ENCODE assay signal across 16 cellular contexts in the genomic region with DNA sequence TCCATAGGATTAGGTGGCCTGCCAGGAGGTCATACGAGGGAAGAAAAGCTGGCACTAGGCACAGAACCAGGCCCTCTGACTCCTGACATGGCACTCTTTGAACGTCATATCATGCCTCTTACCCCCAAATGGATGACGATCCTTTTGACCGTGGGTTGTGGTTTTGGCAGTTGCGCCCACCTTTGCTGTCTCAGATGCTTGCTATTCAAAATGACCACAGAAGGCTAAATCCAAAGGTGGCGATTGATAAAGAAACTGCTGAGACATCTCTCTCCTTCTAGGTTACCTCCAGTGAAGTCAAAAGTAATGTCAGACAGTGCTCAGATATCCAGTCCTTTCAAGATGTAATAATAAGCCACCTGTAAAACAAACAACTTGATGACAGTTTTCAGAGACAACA.
DNase-seq lines count a peak whose midpoint lies in the region; ATAC-seq and TF ChIP-seq lines count a peak whose summit lies in the region.
"Had no signal": no experiment of that assay in that cellular context is flagged by ENCODE, and none has a peak within 500 bp of the region (broad histone marks: within the 10 kb centered on the region; RNA-seq: fewer than 3 reads in every experiment).

No MANE protein-coding gene starts in this region.

- no peaks in the 10 kb centered on the region for H3K27me3 ChIP-seq in PC-3 (ENCODE audit: low read length)
- H3K27me3 ChIP-seq: body of pancreas had no signal

- peak; percentile 34 for ATAC-seq in HG02798 (IDR thresholded peaks at IDR 0.05; ENCODE audit: poor library complexity, unreplicated experiment)
- ATAC-seq in PC-3, result no peak
- ATAC-seq in GM21526 (IDR thresholded peaks at IDR 0.05; ENCODE audit: low FRiP score, unreplicated experiment), result no peak
- ATAC-seq: stimulated activated naive B cell treated with anti-CD40 and anti-IgM and Interleukin-4, amounts not matched to agents 10 μg/mL and 1 μg/mL and 100 μg/mL, for 72 hours had no signal

- intact Hi-C loops in PC-3 (cut with micrococcal nuclease), result no loop called here

- H3K4me2 ChIP-seq in PC-3 (ENCODE audit: low read length), result 0 out of 2 replicates have a peak overlapping the region, but pooled peaks have one; percentile 23

- no peak overlapping the region for H2AFZ ChIP-seq in PC-3 (ENCODE audit: low read length)

- peak overlapping the region; percentile 88 for H3K27ac ChIP-seq in PC-3 (ENCODE audit: low read length)
- H3K27ac ChIP-seq: body of pancreas, left ventricle myocardium inferior had no signal

- peak; percentile 34 for DNase-seq in stimulated activated CD4-positive, alpha-beta T cell treated with anti-CD3 and anti-CD28 coated beads, Interleukin-1b, Interleukin-23, amount 100 ng/mL, for 48 hours
- no peak for DNase-seq in stimulated activated CD4-positive, alpha-beta T cell treated with anti-CD3 and anti-CD28 coated beads, Interleukin-12 subunit alpha, Interleukin-12 subunit beta, amount 100 ng/mL, for 4 hours
- peak; percentile 35 for DNase-seq in PC-3
- no peak for DNase-seq in EL
- no peak for DNase-seq in mesenteric fat pad (ENCODE audit: low spot score)
- no peak for DNase-seq in NCI-H524 treated with DMSO at 0.1 percent for 48 hours (lab: John Stamatoyannopoulos, UW)
- DNase-seq: endodermal cell; head of caudate nucleus; left ventricle myocardium inferior; NCI-H1105; NCI-H446 treated with DMSO at 0.1 percent for 48 hours; stimulated activated naive B cell treated with anti-CD40 and anti-IgM and Interleukin-4, amounts not matched to agents 10 μg/mL and 1 μg/mL and 100 μg/mL, for 72 hours; T-helper 9 cell had no signal

- BruUV-seq in PC-3 (replicated peaks; lab: Mats Ljungman, UMichigan), result no TSS peak

- H3K9ac ChIP-seq in PC-3 (ENCODE audit: low read length), result peak overlapping the region; percentile 60

- H3K9me3 ChIP-seq in PC-3 (ENCODE audit: low read length), result no peaks in the 10 kb centered on the region
- H3K9me3 ChIP-seq: body of pancreas, left ventricle myocardium inferior had no signal

- no peak overlapping the region for H3K4me3 ChIP-seq in PC-3 (ENCODE audit: low read length)
- H3K4me3 ChIP-seq: body of pancreas, left ventricle myocardium inferior had no signal

- TF ChIP-seq CTCF in PC-3 (conservative IDR thresholded peaks at IDR 0.05; ENCODE audit: low read depth, low read length), result no peak

- no peaks in the 10 kb centered on the region for H3K36me3 ChIP-seq in PC-3 (ENCODE audit: low read depth, low read length)
- H3K36me3 ChIP-seq: left ventricle myocardium inferior had no signal

- no peaks in the 10 kb centered on the region for H3F3A ChIP-seq in PC-3 (ENCODE audit: low read length, unreplicated experiment)

- H3K4me1 ChIP-seq in PC-3 (ENCODE audit: insufficient read depth, low read length), result peaks cover 23% of the 10 kb centered on the region
- H3K4me1 ChIP-seq: left ventricle myocardium inferior had no signal

- CTCF ChIA-PET in PC-3 (lab: Charles Lee), result no interaction called here

- no peaks in the 10 kb centered on the region for H3K9me2 ChIP-seq in PC-3 (replicated peaks; ENCODE audit: low read length)

- H4K20me1 ChIP-seq in PC-3 (ENCODE audit: low read length), result no peaks in the 10 kb centered on the region

- H3K79me2 ChIP-seq in PC-3 (ENCODE audit: low read length), result no peaks in the 10 kb centered on the region

- POLR2A ChIA-PET in PC-3 (lab: Charles Lee; ENCODE audit: unreplicated experiment), result no interaction called here

Comparison
In these comparisons a context has a peak if more than half of its experiments do, and no peak if none do; other contexts are left out.
1. DNase-seq: peak in stimulated activated CD4-positive, alpha-beta T cell treated with anti-CD3 and anti-CD28 coated beads, Interleukin-1b, Interleukin-23, amount 100 ng/mL, for 48 hours (single experiment) and PC-3 (single experiment); none in stimulated activated CD4-positive, alpha-beta T cell treated with anti-CD3 and anti-CD28 coated beads, Interleukin-12 subunit alpha, Interleukin-12 subunit beta, amount 100 ng/mL, for 4 hours (single experiment), EL (single experiment), mesenteric fat pad (single experiment) and NCI-H524 treated with DMSO at 0.1 percent for 48 hours (single experiment).